Comparison of ENCODE assay signal across 1 cellular context in genomic region chr2:62642429-62643099, GRCh38.
TF ChIP-seq lines count a peak whose summit lies in the region.

No MANE protein-coding gene starts in this region.

TF ChIP-seq in HepG2, 621 proteins besides CTCF, POLR2A, EP300 and RAD21 (continued from another document and continues in another):
- TF ChIP-seq THAP7 (CRISPR knock-in tag; IDR thresholded peaks at IDR 0.05) (no peak), ZNF652 (CRISPR knock-in tag; IDR thresholded peaks at IDR 0.05; ENCODE audit: borderline replicate concordance, low read depth) (no peak), POLR2AphosphoS5 (IDR thresholded peaks at IDR 0.05; ENCODE audit: low read depth, low read length) (no peak), U2AF2 (IDR thresholded peaks at IDR 0.05; ENCODE audit: low read depth, low read length) (no peak), TEAD2 (CRISPR knock-in tag; IDR thresholded peaks at IDR 0.05) (no peak), ZFP41 (CRISPR knock-in tag; IDR thresholded peaks at IDR 0.05; ENCODE audit: borderline replicate concordance) (no peak), LBX2 (CRISPR knock-in tag; IDR thresholded peaks at IDR 0.05; ENCODE audit: borderline replicate concordance) (no peak), CSRNP1 (CRISPR knock-in tag; IDR thresholded peaks at IDR 0.05) (no peak), NR2F2 (IDR thresholded peaks at IDR 0.05; ENCODE audit: borderline replicate concordance, low read depth) (no peak), ZNF343 (CRISPR knock-in tag; IDR thresholded peaks at IDR 0.05) (0 out of 2 replicates have a peak, but pooled peaks have one; percentile 40), ZBTB43 (CRISPR knock-in tag; conservative IDR thresholded peaks at IDR 0.05) (peak; percentile 87; the same call in 1 of the 2 replicates), THRA (CRISPR knock-in tag; IDR thresholded peaks at IDR 0.05; ENCODE audit: borderline replicate concordance) (peak; percentile 91; the same call in 1 of the 2 replicates), ZNF121 (CRISPR knock-in tag; IDR thresholded peaks at IDR 0.05) (peak; percentile 100), ZNF563 (CRISPR knock-in tag; IDR thresholded peaks at IDR 0.05) (no peak), FOXJ3 (CRISPR knock-in tag; IDR thresholded peaks at IDR 0.05; ENCODE audit: borderline replicate concordance) (peak; percentile 91), ZSCAN25 (CRISPR knock-in tag; IDR thresholded peaks at IDR 0.05) (peak; percentile 60; the same call in 1 of the 2 replicates), GPN1 (CRISPR knock-in tag; IDR thresholded peaks at IDR 0.05; ENCODE audit: borderline replicate concordance) (no peak), SAP130 (CRISPR knock-in tag; IDR thresholded peaks at IDR 0.05; ENCODE audit: low read depth) (peak; percentile 91), SRSF4 (IDR thresholded peaks at IDR 0.05; ENCODE audit: low read depth, low read length, poor library complexity, severe bottlenecking) (no peak), ZNF883 (CRISPR knock-in tag; IDR thresholded peaks at IDR 0.05; ENCODE audit: not compliant biosample characterization) (no peak), CBX5 (CRISPR knock-in tag; IDR thresholded peaks at IDR 0.05; ENCODE audit: borderline replicate concordance) (peak; percentile 62; the same call in 1 of the 2 replicates), EZH2 (conservative IDR thresholded peaks at IDR 0.05; ENCODE audit: low read depth, low read length) (no peak), ZNF770 (CRISPR knock-in tag; IDR thresholded peaks at IDR 0.05) (no peak), FOXA3 (CRISPR knock-in tag; IDR thresholded peaks at IDR 0.05) (peak; percentile 90), ZNF644 (CRISPR knock-in tag; IDR thresholded peaks at IDR 0.05; ENCODE audit: low read depth) (peak; percentile 80; the same call in 1 of the 2 replicates)
- TF ChIP-seq, protein P1, sequence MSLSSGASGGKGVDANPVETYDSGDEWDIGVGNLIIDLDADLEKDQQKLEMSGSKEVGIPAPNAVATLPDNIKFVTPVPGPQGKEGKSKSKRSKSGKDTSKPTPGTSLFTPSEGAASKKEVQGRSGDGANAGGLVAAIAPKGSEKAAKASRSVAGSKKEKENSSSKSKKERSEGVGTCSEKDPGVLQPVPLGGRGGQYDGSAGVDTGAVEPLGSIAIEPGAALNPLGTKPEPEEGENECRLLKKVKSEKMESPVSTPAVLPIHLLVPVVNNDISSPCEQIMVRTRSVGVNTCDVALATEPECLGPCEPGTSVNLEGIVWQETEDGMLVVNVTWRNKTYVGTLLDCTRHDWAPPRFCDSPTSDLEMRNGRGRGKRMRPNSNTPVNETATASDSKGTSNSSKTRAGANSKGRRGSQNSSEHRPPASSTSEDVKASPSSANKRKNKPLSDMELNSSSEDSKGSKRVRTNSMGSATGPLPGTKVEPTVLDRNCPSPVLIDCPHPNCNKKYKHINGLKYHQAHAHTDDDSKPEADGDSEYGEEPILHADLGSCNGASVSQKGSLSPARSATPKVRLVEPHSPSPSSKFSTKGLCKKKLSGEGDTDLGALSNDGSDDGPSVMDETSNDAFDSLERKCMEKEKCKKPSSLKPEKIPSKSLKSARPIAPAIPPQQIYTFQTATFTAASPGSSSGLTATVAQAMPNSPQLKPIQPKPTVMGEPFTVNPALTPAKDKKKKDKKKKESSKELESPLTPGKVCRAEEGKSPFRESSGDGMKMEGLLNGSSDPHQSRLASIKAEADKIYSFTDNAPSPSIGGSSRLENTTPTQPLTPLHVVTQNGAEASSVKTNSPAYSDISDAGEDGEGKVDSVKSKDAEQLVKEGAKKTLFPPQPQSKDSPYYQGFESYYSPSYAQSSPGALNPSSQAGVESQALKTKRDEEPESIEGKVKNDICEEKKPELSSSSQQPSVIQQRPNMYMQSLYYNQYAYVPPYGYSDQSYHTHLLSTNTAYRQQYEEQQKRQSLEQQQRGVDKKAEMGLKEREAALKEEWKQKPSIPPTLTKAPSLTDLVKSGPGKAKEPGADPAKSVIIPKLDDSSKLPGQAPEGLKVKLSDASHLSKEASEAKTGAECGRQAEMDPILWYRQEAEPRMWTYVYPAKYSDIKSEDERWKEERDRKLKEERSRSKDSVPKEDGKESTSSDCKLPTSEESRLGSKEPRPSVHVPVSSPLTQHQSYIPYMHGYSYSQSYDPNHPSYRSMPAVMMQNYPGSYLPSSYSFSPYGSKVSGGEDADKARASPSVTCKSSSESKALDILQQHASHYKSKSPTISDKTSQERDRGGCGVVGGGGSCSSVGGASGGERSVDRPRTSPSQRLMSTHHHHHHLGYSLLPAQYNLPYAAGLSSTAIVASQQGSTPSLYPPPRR (CRISPR knock-in tag; IDR thresholded peaks at IDR 0.05; ENCODE audit: borderline replicate concordance): peak; percentile 92
- TF ChIP-seq, protein P2, sequence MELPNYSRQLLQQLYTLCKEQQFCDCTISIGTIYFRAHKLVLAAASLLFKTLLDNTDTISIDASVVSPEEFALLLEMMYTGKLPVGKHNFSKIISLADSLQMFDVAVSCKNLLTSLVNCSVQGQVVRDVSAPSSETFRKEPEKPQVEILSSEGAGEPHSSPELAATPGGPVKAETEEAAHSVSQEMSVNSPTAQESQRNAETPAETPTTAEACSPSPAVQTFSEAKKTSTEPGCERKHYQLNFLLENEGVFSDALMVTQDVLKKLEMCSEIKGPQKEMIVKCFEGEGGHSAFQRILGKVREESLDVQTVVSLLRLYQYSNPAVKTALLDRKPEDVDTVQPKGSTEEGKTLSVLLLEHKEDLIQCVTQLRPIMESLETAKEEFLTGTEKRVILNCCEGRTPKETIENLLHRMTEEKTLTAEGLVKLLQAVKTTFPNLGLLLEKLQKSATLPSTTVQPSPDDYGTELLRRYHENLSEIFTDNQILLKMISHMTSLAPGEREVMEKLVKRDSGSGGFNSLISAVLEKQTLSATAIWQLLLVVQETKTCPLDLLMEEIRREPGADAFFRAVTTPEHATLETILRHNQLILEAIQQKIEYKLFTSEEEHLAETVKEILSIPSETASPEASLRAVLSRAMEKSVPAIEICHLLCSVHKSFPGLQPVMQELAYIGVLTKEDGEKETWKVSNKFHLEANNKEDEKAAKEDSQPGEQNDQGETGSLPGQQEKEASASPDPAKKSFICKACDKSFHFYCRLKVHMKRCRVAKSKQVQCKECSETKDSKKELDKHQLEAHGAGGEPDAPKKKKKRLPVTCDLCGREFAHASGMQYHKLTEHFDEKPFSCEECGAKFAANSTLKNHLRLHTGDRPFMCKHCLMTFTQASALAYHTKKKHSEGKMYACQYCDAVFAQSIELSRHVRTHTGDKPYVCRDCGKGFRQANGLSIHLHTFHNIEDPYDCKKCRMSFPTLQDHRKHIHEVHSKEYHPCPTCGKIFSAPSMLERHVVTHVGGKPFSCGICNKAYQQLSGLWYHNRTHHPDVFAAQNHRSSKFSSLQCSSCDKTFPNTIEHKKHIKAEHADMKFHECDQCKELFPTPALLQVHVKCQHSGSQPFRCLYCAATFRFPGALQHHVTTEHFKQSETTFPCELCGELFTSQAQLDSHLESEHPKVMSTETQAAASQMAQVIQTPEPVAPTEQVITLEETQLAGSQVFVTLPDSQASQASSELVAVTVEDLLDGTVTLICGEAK (IDR thresholded peaks at IDR 0.05): no peak
- TF ChIP-seq, protein P2 (CRISPR knock-in tag; IDR thresholded peaks at IDR 0.05): no peak; the same call in 1 of the 2 replicates
- TF ChIP-seq, protein P3, sequence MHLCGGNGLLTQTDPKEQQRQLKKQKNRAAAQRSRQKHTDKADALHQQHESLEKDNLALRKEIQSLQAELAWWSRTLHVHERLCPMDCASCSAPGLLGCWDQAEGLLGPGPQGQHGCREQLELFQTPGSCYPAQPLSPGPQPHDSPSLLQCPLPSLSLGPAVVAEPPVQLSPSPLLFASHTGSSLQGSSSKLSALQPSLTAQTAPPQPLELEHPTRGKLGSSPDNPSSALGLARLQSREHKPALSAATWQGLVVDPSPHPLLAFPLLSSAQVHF (CRISPR knock-in tag; IDR thresholded peaks at IDR 0.05): no peak
- TF ChIP-seq, protein P4, sequence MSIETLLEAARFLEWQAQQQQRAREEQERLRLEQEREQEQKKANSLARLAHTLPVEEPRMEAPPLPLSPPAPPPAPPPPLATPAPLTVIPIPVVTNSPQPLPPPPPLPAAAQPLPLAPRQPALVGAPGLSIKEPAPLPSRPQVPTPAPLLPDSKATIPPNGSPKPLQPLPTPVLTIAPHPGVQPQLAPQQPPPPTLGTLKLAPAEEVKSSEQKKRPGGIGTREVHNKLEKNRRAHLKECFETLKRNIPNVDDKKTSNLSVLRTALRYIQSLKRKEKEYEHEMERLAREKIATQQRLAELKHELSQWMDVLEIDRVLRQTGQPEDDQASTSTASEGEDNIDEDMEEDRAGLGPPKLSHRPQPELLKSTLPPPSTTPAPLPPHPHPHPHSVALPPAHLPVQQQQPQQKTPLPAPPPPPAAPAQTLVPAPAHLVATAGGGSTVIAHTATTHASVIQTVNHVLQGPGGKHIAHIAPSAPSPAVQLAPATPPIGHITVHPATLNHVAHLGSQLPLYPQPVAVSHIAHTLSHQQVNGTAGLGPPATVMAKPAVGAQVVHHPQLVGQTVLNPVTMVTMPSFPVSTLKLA (IDR thresholded peaks at IDR 0.05): no peak
